Comparison of ENCODE assay signal across 8 cellular contexts in the genomic region with DNA sequence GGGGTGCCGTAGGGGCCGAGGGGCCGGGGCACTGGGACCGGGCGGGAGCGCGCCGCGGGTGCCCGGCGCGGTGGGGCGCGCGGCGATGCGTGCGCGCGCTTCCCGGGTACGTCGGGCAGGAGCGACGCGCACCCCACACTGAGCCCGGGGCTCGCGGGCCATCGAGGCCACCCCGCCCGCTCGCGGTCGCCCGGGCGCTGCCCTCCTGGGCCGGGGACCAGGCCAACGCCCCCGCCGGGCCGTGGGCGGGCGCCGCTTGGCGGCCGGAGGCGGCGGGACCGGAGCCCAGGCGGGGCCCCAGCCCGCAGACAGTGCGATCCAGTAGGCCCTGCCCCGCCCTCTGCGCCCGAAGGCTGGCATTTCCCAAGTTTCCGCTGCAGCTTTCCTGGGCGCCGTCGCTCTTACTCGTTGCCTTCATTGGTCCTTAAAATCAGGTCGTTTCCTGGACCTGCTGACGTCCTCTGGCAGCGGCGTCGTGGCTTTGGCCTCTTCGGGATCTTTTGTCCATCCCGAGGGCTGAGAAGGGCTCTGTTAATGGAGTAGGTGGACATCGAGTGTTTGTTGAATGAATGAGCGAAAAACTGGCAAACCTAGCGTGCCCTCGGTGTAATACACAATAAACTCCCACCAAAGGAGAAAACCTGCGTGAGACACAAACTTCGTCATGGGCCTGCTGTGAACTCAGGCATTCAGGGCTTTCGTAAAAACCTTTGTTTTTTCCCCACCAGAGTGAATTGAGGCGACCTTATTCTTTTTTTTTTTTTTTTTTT. TPM values are rescaled to one million over a fixed set of nuclear protein-coding genes. Genes with fewer than 3 reads are reported as not detected.
A peak's percentile ranks its signal among the peaks of the same experiment; 100 is the strongest.
DNase-seq lines count a peak whose midpoint lies in the region; ATAC-seq and TF ChIP-seq lines count a peak whose summit lies in the region.

No MANE protein-coding gene starts in this region.

- POLR2A ChIA-PET in naive thymus-derived CD4-positive, alpha-beta T cell (lab: Charles Lee) = interaction anchor here (1.6 to 3.9 kb wide), 2 partner anchors 11 to 15 kb away, joined by 5 to 37 read pairs; no protein-coding TSS in a partner anchor

- no peaks in the 10 kb centered on the region for H3K27me3 ChIP-seq in naive thymus-derived CD4-positive, alpha-beta T cell (ENCODE audit: control insufficient read depth in 2 of 2, insufficient read depth in 2 of 2, low read length in 2 of 2)

- CTCF ChIA-PET in naive thymus-derived CD4-positive, alpha-beta T cell (lab: Charles Lee) = interaction anchor here (2.0 kb wide), 1 partner anchor 46 kb away, joined by 12 read pairs; no protein-coding TSS in a partner anchor

- DNase-seq in Ammon's horn (ENCODE audit: low spot score) (peak; percentile 53), HuH-7 (ENCODE audit: low spot score) (peak; percentile 69), fibroblast of the aortic adventitia (ENCODE audit: low read depth) (peak; percentile 80), KBM-7 (no peak), MV-4-11 (lab: John Stamatoyannopoulos, UW) (no peak)
- DNase-seq in activated T-helper 1 cell treated with anti-CD3 and anti-CD28 coated beads, Interleukin-12 subunit alpha, Interleukin-12 subunit beta, Interleukin-2, Interleukin-4 antibody, amounts not matched to agents 30 ng/mL and 10 ng/mL and 1 ng/mL, durations not matched to agents 14 hours and 24 hours and 36 hours (ENCODE audit: low spot score) = no peak
- peak in 4 of 9 donors; percentile 18 to 37 (median 23) for DNase-seq in naive thymus-derived CD4-positive, alpha-beta T cell

- peaks cover 0 to 4% of the 10 kb centered on the region in 2 donors for H3K4me1 ChIP-seq in naive thymus-derived CD4-positive, alpha-beta T cell (ENCODE audit: control insufficient read depth in 2 of 2, insufficient read depth in 2 of 2, low read length in 2 of 2)

- H3K27ac Mint-ChIP-seq in activated T-helper 1 cell treated with anti-CD3 and anti-CD28 coated beads, Interleukin-12 subunit alpha, Interleukin-12 subunit beta, Interleukin-2, Interleukin-4 antibody, amounts not matched to agents 30 ng/mL and 10 ng/mL and 1 ng/mL, durations not matched to agents 14 hours and 24 hours and 36 hours = no peak overlapping the region
- H3K27ac Mint-ChIP-seq in naive thymus-derived CD4-positive, alpha-beta T cell = peak overlapping the region in 5 of 9 donors; percentile 54 to 82 (median 65)

- no peak for TF ChIP-seq CTCF in fibroblast of the aortic adventitia (IDR thresholded peaks at IDR 0.05; ENCODE audit: insufficient read depth, low read length)

- no peaks in the 10 kb centered on the region for H3K4me1 Mint-ChIP-seq in activated T-helper 1 cell treated with anti-CD3 and anti-CD28 coated beads, Interleukin-12 subunit alpha, Interleukin-12 subunit beta, Interleukin-2, Interleukin-4 antibody, amounts not matched to agents 30 ng/mL and 10 ng/mL and 1 ng/mL, durations not matched to agents 14 hours and 24 hours and 36 hours (ENCODE audit: low read depth)
- H3K4me1 Mint-ChIP-seq in naive thymus-derived CD4-positive, alpha-beta T cell = peaks cover 6 to 19% (median 14%) of the 10 kb centered on the region in 7 donors

- ATAC-seq in naive thymus-derived CD4-positive, alpha-beta T cell = peak; percentile 36
- no peak for ATAC-seq in HG03039 (IDR thresholded peaks at IDR 0.05; ENCODE audit: unreplicated experiment)

- H3K9me3 ChIP-seq in naive thymus-derived CD4-positive, alpha-beta T cell (ENCODE audit: control insufficient read depth in 2 of 3, low read length in 3 of 3) = no peaks in the 10 kb centered on the region

- H3K27me3 Mint-ChIP-seq in activated T-helper 1 cell treated with anti-CD3 and anti-CD28 coated beads, Interleukin-12 subunit alpha, Interleukin-12 subunit beta, Interleukin-2, Interleukin-4 antibody, amounts not matched to agents 30 ng/mL and 10 ng/mL and 1 ng/mL, durations not matched to agents 14 hours and 24 hours and 36 hours (ENCODE audit: insufficient read depth) = peaks cover 52% of the 10 kb centered on the region
- peaks cover 24 to 73% (median 49%) of the 10 kb centered on the region in 5 donors for H3K27me3 Mint-ChIP-seq in naive thymus-derived CD4-positive, alpha-beta T cell

- peaks cover 2% of the 10 kb centered on the region for H3K36me3 Mint-ChIP-seq in activated T-helper 1 cell treated with anti-CD3 and anti-CD28 coated beads, Interleukin-12 subunit alpha, Interleukin-12 subunit beta, Interleukin-2, Interleukin-4 antibody, amounts not matched to agents 30 ng/mL and 10 ng/mL and 1 ng/mL, durations not matched to agents 14 hours and 24 hours and 36 hours (ENCODE audit: low read depth)
- peaks cover 0 to 4% (median 0%) of the 10 kb centered on the region in 5 donors for H3K36me3 Mint-ChIP-seq in naive thymus-derived CD4-positive, alpha-beta T cell

- no peak overlapping the region for H3K27ac ChIP-seq in naive thymus-derived CD4-positive, alpha-beta T cell (ENCODE audit: low read depth, low read length)

- peak overlapping the region; percentile 83 for H3K4me3 ChIP-seq in fibroblast of the aortic adventitia (ENCODE audit: low read depth, low read length)
- peak overlapping the region; percentile 17 for H3K4me3 ChIP-seq in naive thymus-derived CD4-positive, alpha-beta T cell (ENCODE audit: low read length)

- H3K4me3 Mint-ChIP-seq in activated T-helper 1 cell treated with anti-CD3 and anti-CD28 coated beads, Interleukin-12 subunit alpha, Interleukin-12 subunit beta, Interleukin-2, Interleukin-4 antibody, amounts not matched to agents 30 ng/mL and 10 ng/mL and 1 ng/mL, durations not matched to agents 14 hours and 24 hours and 36 hours = peak overlapping the region; percentile 74
- peak overlapping the region; percentile 68 to 89 (median 84) for H3K4me3 Mint-ChIP-seq in naive thymus-derived CD4-positive, alpha-beta T cell

- H3K9me3 Mint-ChIP-seq in activated T-helper 1 cell treated with anti-CD3 and anti-CD28 coated beads, Interleukin-12 subunit alpha, Interleukin-12 subunit beta, Interleukin-2, Interleukin-4 antibody, amounts not matched to agents 30 ng/mL and 10 ng/mL and 1 ng/mL, durations not matched to agents 14 hours and 24 hours and 36 hours = no peaks in the 10 kb centered on the region
- peaks cover 0 to 12% (median 3%) of the 10 kb centered on the region in 11 donors for H3K9me3 Mint-ChIP-seq in naive thymus-derived CD4-positive, alpha-beta T cell

- H3K36me3 ChIP-seq in naive thymus-derived CD4-positive, alpha-beta T cell (ENCODE audit: control insufficient read depth in 2 of 3, insufficient read depth in 3 of 3, low read length in 3 of 3) = no peaks in the 10 kb centered on the region

- intact Hi-C loops in activated T-helper 1 cell treated with anti-CD3 and anti-CD28 coated beads, Interleukin-12 subunit alpha, Interleukin-12 subunit beta, Interleukin-2, Interleukin-4 antibody, amounts not matched to agents 30 ng/mL and 10 ng/mL and 1 ng/mL, durations not matched to agents 14 hours and 24 hours and 36 hours (cut with micrococcal nuclease) = no loop called here
- intact Hi-C loops in naive thymus-derived CD4-positive, alpha-beta T cell (cut with micrococcal nuclease) = loop anchor here (1.0 to 5.0 kb wide), 2 partner anchors 46 to 47 kb away; no protein-coding TSS in a partner anchor

- in situ Hi-C loops in KBM-7 (cut with MboI; ENCODE audit: low pct_unique_long_range_greater_than_20kb, low sequenced_read_pairs) = no loop called here

RNA-seq across cellular contexts. Expression of gene PARVA, which starts 0.6 kb away (rescaled TPM):
- not detected in 2 replicates for total RNA-seq in activated T-helper 1 cell treated with anti-CD3 and anti-CD28 coated beads, Interleukin-12 subunit alpha, Interleukin-12 subunit beta, Interleukin-2, Interleukin-4 antibody, amounts not matched to agents 30 ng/mL and 10 ng/mL and 1 ng/mL, durations not matched to agents 14 hours and 24 hours and 36 hours
- total RNA-seq in fibroblast of the aortic adventitia (ENCODE audit: low replicate concordance) = 64.0 and 263 TPM in 2 replicates
- under 1 TPM; 0.07 to 0.97 (median 0.73) TPM for total RNA-seq in naive thymus-derived CD4-positive, alpha-beta T cell
- polyA plus RNA-seq in naive thymus-derived CD4-positive, alpha-beta T cell = under 1 TPM; 0.38 to 0.69 TPM

Comparison
In these comparisons a context has a peak if more than half of its experiments do, and no peak if none do; other contexts are left out.
1. DNase-seq: peak in Ammon's horn (single experiment), HuH-7 (single experiment) and fibroblast of the aortic adventitia (single experiment); none in activated T-helper 1 cell treated with anti-CD3 and anti-CD28 coated beads, Interleukin-12 subunit alpha, Interleukin-12 subunit beta, Interleukin-2, Interleukin-4 antibody, amounts not matched to agents 30 ng/mL and 10 ng/mL and 1 ng/mL, durations not matched to agents 14 hours and 24 hours and 36 hours (single experiment), KBM-7 (single experiment) and MV-4-11 (single experiment).
2. RNA of gene PARVA, which starts 0.6 kb away (total RNA-seq): 64.0 to 263 TPM in fibroblast of the aortic adventitia; 0.07 to 0.97 TPM in naive thymus-derived CD4-positive, alpha-beta T cell and not detected in activated T-helper 1 cell treated with anti-CD3 and anti-CD28 coated beads, Interleukin-12 subunit alpha, Interleukin-12 subunit beta, Interleukin-2, Interleukin-4 antibody, amounts not matched to agents 30 ng/mL and 10 ng/mL and 1 ng/mL, durations not matched to agents 14 hours and 24 hours and 36 hours; every median in the first group is over 10 times any median in the second.